Comparison of ENCODE assay signal across 35 cellular contexts in genomic region chr19:16125738-16126495, GRCh38. TPM values are rescaled to one million over a fixed set of nuclear protein-coding genes. Genes with fewer than 3 reads are reported as not detected.
DNase-seq lines count a peak whose midpoint lies in the region; ATAC-seq and TF ChIP-seq lines count a peak whose summit lies in the region.
"Had no signal": no experiment of that assay in that cellular context is flagged by ENCODE, and none has a peak within 500 bp of the region (broad histone marks: within the 10 kb centered on the region; RNA-seq: fewer than 3 reads in every experiment).

No MANE protein-coding gene starts in this region.

- H3K36me3 ChIP-seq in IMR-90 (ENCODE audit: control insufficient read depth, insufficient read depth, low read length) (peaks cover 82% of the 10 kb centered on the region), colonic mucosa (peaks cover 28% of the 10 kb centered on the region), neuronal stem cell (replicated peaks in 1 of 2; ENCODE audit: control insufficient read depth in 2 of 2, insufficient read depth in 2 of 2, low read length in 2 of 2) (peaks cover 72 to 99% of the 10 kb centered on the region in 2 donors), body of pancreas (replicated peaks in 1 of 2; ENCODE audit: insufficient read depth in 1 of 2, low read depth in 2 of 2) (peaks cover 4 to 55% of the 10 kb centered on the region in 2 donors)

- H3K27ac ChIP-seq in IMR-90 (ENCODE audit: insufficient read depth, low read length) (no peak overlapping the region), colonic mucosa (no peak overlapping the region), neuronal stem cell (replicated peaks; ENCODE audit: low read length) (no peak overlapping the region), body of pancreas (no peak overlapping the region)
- H3K27ac ChIP-seq: A549, SJSA1, tibial artery, WERI-Rb-1 had no signal

- H3K9me3 ChIP-seq in IMR-90 (ENCODE audit: control insufficient read depth, insufficient read depth, low read length) (no peaks in the 10 kb centered on the region), colonic mucosa (no peaks in the 10 kb centered on the region), neuronal stem cell (replicated peaks in 1 of 2; ENCODE audit: control insufficient read depth in 2 of 2, insufficient read depth in 1 of 2, low read depth in 1 of 2, low read length in 2 of 2) (peaks cover 0 to 1% of the 10 kb centered on the region in 2 donors), body of pancreas (no peaks in the 10 kb centered on the region)
- H3K9me3 ChIP-seq: A549, SJSA1, spleen, tibial artery had no signal

- no peak overlapping the region for H2AK9ac ChIP-seq in IMR-90 (replicated peaks; ENCODE audit: low read depth, low read length, poor library complexity)

- H3K4me3 ChIP-seq in IMR-90 (ENCODE audit: insufficient read depth, low read depth, low read length) (no peak overlapping the region), colonic mucosa (no peak overlapping the region), neuronal stem cell (ENCODE audit: low read length in 2 of 2) (no peak overlapping the region), body of pancreas (no peak overlapping the region)
- H3K4me3 ChIP-seq: A549, SJSA1, spleen, tibial artery had no signal

- H3K9ac ChIP-seq in IMR-90 (ENCODE audit: low read depth, low read length): no peak overlapping the region
- H3K9ac ChIP-seq in colonic mucosa (ENCODE audit: low read depth in 2 of 2, low read length in 2 of 2): peak overlapping the region in 1 of 2 donors; percentile 9
- no peak overlapping the region for H3K9ac ChIP-seq in neuronal stem cell (ENCODE audit: low read depth, low read length, poor library complexity)

- H3K4ac ChIP-seq in IMR-90 (ENCODE audit: low read depth, low read length) (no peak overlapping the region), neuronal stem cell (ENCODE audit: low read length) (no peak overlapping the region)

- WGBS in IMR-90 (ENCODE audit: extremely low coverage in 2 of 2, insufficient read length in 1 of 2), 2 experiments: 85% methylated on average over 4 of the region's 10 CpGs; no CpG with 5 or more reads in 1 of the 2 experiments
- WGBS in neuronal stem cell (ENCODE audit: extremely low coverage in 2 of 2, insufficient read length in 2 of 2, insufficient replicate concordance in 1 of 2), 2 donors: no CpG with 5 or more reads among the region's 10 CpGs
- WGBS in body of pancreas, 2 donors: 84 to 86% methylated on average over 6 to 9 of the region's 10 CpGs

- no peak overlapping the region for H2BK120ac ChIP-seq in IMR-90 (ENCODE audit: low read depth, low read length)
- H2BK120ac ChIP-seq in neuronal stem cell (ENCODE audit: low read depth, low read length): no peak overlapping the region

- H3K9me1 ChIP-seq in IMR-90 (ENCODE audit: insufficient read depth, low read length): no peaks in the 10 kb centered on the region

- no peak overlapping the region for H3K4me2 ChIP-seq in IMR-90 (ENCODE audit: low read depth, low read length)
- no peak overlapping the region for H3K4me2 ChIP-seq in neuronal stem cell (ENCODE audit: insufficient read depth, low read length, poor library complexity, severe bottlenecking)
- H3K4me2 ChIP-seq: A549 had no signal

- in situ Hi-C loops in IMR-90 (cut with MboI; ENCODE audit: low sequenced_read_pairs): no loop called here

- POLR2A ChIA-PET in IMR-90 (lab: Charles Lee; ENCODE audit: unreplicated experiment): no interaction called here

- no peak overlapping the region for H4K5ac ChIP-seq in IMR-90 (ENCODE audit: low read depth, low read length)

- H4K20me1 ChIP-seq in IMR-90 (ENCODE audit: insufficient read depth, low read length): no peaks in the 10 kb centered on the region; the same call in 1 of the 2 replicates

- H2AFZ ChIP-seq in IMR-90 (replicated peaks; ENCODE audit: low read length, poor library complexity) (no peak overlapping the region), neuronal stem cell (ENCODE audit: low read length) (no peak overlapping the region)

- H2BK12ac ChIP-seq in neuronal stem cell (ENCODE audit: low read length): no peak overlapping the region

- H2AK5ac ChIP-seq in IMR-90 (ENCODE audit: low read depth, low read length) (no peak overlapping the region), neuronal stem cell (ENCODE audit: low read depth, low read length) (no peak overlapping the region)

- H3K4me1 ChIP-seq in IMR-90 (ENCODE audit: control insufficient read depth, insufficient read depth, low read length): no peaks in the 10 kb centered on the region
- H3K4me1 ChIP-seq in colonic mucosa: no peaks in the 10 kb centered on the region
- no peaks in the 10 kb centered on the region for H3K4me1 ChIP-seq in neuronal stem cell (ENCODE audit: control insufficient read depth in 2 of 2, insufficient read depth in 1 of 2, low read depth in 1 of 2, low read length in 2 of 2)
- H3K4me1 ChIP-seq in body of pancreas: no peaks in the 10 kb centered on the region
- H3K4me1 ChIP-seq: A549, SJSA1, tibial artery had no signal

- TF ChIP-seq RAD21 in IMR-90 (IDR thresholded peaks at IDR 0.05; ENCODE audit: low read length): no peak

- no TSS peak for BruUV-seq in IMR-90 (replicated peaks; lab: Mats Ljungman, UMichigan)

- H3K18ac ChIP-seq in IMR-90 (ENCODE audit: low read depth, low read length): no peak overlapping the region
- H3K18ac ChIP-seq in neuronal stem cell (ENCODE audit: low read length): no peak overlapping the region

- no peak overlapping the region for H3K14ac ChIP-seq in IMR-90 (replicated peaks; ENCODE audit: low read depth, low read length)
- peak overlapping the region; percentile 90 for H3K14ac ChIP-seq in neuronal stem cell (ENCODE audit: low read length)

- H2BK15ac ChIP-seq in IMR-90 (ENCODE audit: low read depth, low read length) (no peak overlapping the region), neuronal stem cell (ENCODE audit: low read length) (no peak overlapping the region)

- H2BK5ac ChIP-seq in IMR-90 (ENCODE audit: low read depth, low read length, poor library complexity, severe bottlenecking) (no peak overlapping the region), neuronal stem cell (ENCODE audit: low read length) (peak overlapping the region; percentile 11)

- no peak overlapping the region for H2BK20ac ChIP-seq in IMR-90 (ENCODE audit: low read depth, low read length)

- peak; percentile 50 for DNase-seq in AG08396 (ENCODE audit: low spot score)
- no peak for DNase-seq in IMR-90
- DNase-seq in colonic mucosa: peak; percentile 47
- DNase-seq in neuronal stem cell (ENCODE audit: low spot score): no peak
- DNase-seq in HUDEP-2 (lab: John Stamatoyannopoulos, UW; ENCODE audit: unreplicated experiment in 76 of 76): no peak
- DNase-seq in body of pancreas: no peak
- no peak for DNase-seq in EL
- no peak for DNase-seq in NCI-H1092 treated with DMSO at 0.1 percent for 48 hours (lab: John Stamatoyannopoulos, UW)
- DNase-seq: activated CD4-positive, alpha-beta T cell treated with anti-CD3 and anti-CD28 coated beads for 48 hours; activated CD8-positive, alpha-beta memory T cell treated with anti-CD3 and anti-CD28 coated beads for 24 hours; activated T-cell treated with anti-CD3 and anti-CD28 coated beads, Interleukin-2, amount 50 U/mL, for 4 hours; AML-193; CD8-positive, alpha-beta T cell; effector CD4-positive, alpha-beta T cell; H9; hypothalamus; immature natural killer cell; left cardiac atrium; mammary epithelial cell; NCI-H1694; NCI-H446; NCI-H748 treated with DMSO at 0.1 percent for 48 hours; nephron progenitor cell; right cardiac atrium; spleen; stimulated activated CD4-positive, alpha-beta T cell treated with anti-CD3 and anti-CD28 coated beads, Interleukin-2, amount 100 ng/mL, for 24 hours; tibial artery; WERI-Rb-1 had no signal

- H3K27me3 ChIP-seq in IMR-90 (ENCODE audit: control insufficient read depth, insufficient read depth, low read length): no peaks in the 10 kb centered on the region
- H3K27me3 ChIP-seq in colonic mucosa: no peaks in the 10 kb centered on the region
- H3K27me3 ChIP-seq in neuronal stem cell (ENCODE audit: control insufficient read depth in 3 of 3, insufficient read depth in 3 of 3, low read depth in 1 of 3, low read length in 3 of 3): no peaks in the 10 kb centered on the region
- no peaks in the 10 kb centered on the region for H3K27me3 ChIP-seq in body of pancreas
- H3K27me3 ChIP-seq: SJSA1, spleen, tibial artery had no signal

- intact Hi-C loops in IMR-90 (cut with micrococcal nuclease): no loop called here
- intact Hi-C loops in colonic mucosa (cut with DNase I): no loop called here
- intact Hi-C loops in body of pancreas (cut with DNase I): no loop called here

- no peak overlapping the region for H4K8ac ChIP-seq in IMR-90 (ENCODE audit: low read depth in 2 of 2, low read length in 2 of 2)
- no peak overlapping the region for H4K8ac ChIP-seq in neuronal stem cell (ENCODE audit: low read depth, low read length)

- TF ChIP-seq CTCF in IMR-90 (conservative IDR thresholded peaks at IDR 0.05; ENCODE audit: low read depth, low read length) (no peak), colonic mucosa (IDR thresholded peaks at IDR 0.05) (no peak), body of pancreas (IDR thresholded peaks at IDR 0.05) (no peak)

- no peak overlapping the region for H3K23ac ChIP-seq in IMR-90 (ENCODE audit: low read depth, low read length)
- no peak overlapping the region for H3K23ac ChIP-seq in neuronal stem cell (ENCODE audit: low read depth, low read length, poor library complexity)

- TF ChIP-seq POLR2A in IMR-90 (IDR thresholded peaks at IDR 0.05; ENCODE audit: low read depth, low read length): no peak
- TF ChIP-seq POLR2A in body of pancreas (IDR thresholded peaks at IDR 0.05): no peak

- CTCF ChIA-PET in IMR-90 (lab: Yijun Ruan, JAX): no interaction called here

- H3K79me1 ChIP-seq in IMR-90 (ENCODE audit: low read depth in 1 of 2, low read length in 2 of 2) (peaks cover 5 to 20% of the 10 kb centered on the region in 2 experiments; a peak in 3 of 4 replicates), neuronal stem cell (ENCODE audit: low read depth, low read length) (peaks cover 3% of the 10 kb centered on the region)

- H4K91ac ChIP-seq in IMR-90 (ENCODE audit: insufficient read depth, low read depth, low read length): no peak overlapping the region
- H4K91ac ChIP-seq in neuronal stem cell (ENCODE audit: low read depth, low read length, poor library complexity): no peak overlapping the region

- dilution Hi-C loops in IMR-90 (cut with HindIII; ENCODE audit: low sequenced_read_pairs, unreplicated experiment): no loop called here

- H3K56ac ChIP-seq in IMR-90 (ENCODE audit: extremely low read depth, insufficient read depth, low read length): no peak overlapping the region

- ATAC-seq in IMR-90 (ENCODE audit: low read depth) (peak; percentile 24; the same call in 1 of the 2 replicates), body of pancreas (no peak)
- ATAC-seq: A549; activated T-cell treated with anti-CD3 and anti-CD28 coated beads, Interleukin-2, amount 50 U/mL, for 4 hours; CD8-positive, alpha-beta T cell; left cardiac atrium; right cardiac atrium had no signal

RNA-seq across cellular contexts. Expression of gene RAB8A, which starts 14.2 kb away (rescaled TPM):
- total RNA-seq in IMR-90 (2012; rRNA removed) (135 and 158 TPM in 2 replicates), colonic mucosa (100 to 1,000 TPM; 127 to 145 TPM), body of pancreas (10 to 100 TPM; 15.5 to 32.2 TPM)
- 61.8 and 64.5 TPM in 2 replicates for polyA plus RNA-seq in IMR-90 (2012; rRNA removed)
- polyA plus RNA-seq in IMR-90 (2012; cell fraction: cytosol; rRNA removed): 33.9 and 47.1 TPM in 2 replicates
- polyA plus RNA-seq in IMR-90 (2012; cell fraction: nucleus; rRNA removed; ENCODE audit: low replicate concordance): 24.8 and 40.7 TPM in 2 replicates
- 43.0 TPM for polyA plus RNA-seq in neuronal stem cell (2013, experiment 1 of 2)
- 44.3 TPM for polyA plus RNA-seq in neuronal stem cell (2013, experiment 2 of 2)

RNA-seq across cellular contexts. Expression of gene HSH2D, which starts 17.6 kb away (rescaled TPM):
- total RNA-seq in IMR-90 (2012; rRNA removed): not detected in 2 replicates
- not detected in 2 replicates for polyA plus RNA-seq in IMR-90 (2012; rRNA removed)
- polyA plus RNA-seq in IMR-90 (2012; cell fraction: cytosol; rRNA removed): not detected in 2 replicates
- not detected in 2 replicates for polyA plus RNA-seq in IMR-90 (2012; cell fraction: nucleus; rRNA removed; ENCODE audit: low replicate concordance)
- total RNA-seq in colonic mucosa: 10 to 100 TPM; 13.5 to 14.0 TPM
- 0.01 TPM for polyA plus RNA-seq in neuronal stem cell (2013, experiment 1 of 2)
- polyA plus RNA-seq in neuronal stem cell (2013, experiment 2 of 2): 0.04 TPM
- 1 to 10 TPM; 3.6 to 9.6 TPM for total RNA-seq in body of pancreas
- total RNA-seq: chondrocyte, Daoy, glomerular endothelial cell, RPMI7951, SJSA1 had no signal

RNA-seq across cellular contexts. Expression of gene CIB3, which starts 47.4 kb away (rescaled TPM):
- total RNA-seq in IMR-90 (2012; rRNA removed) (not detected in 2 replicates), colonic mucosa (not detected), body of pancreas (not detected)
- not detected in 2 replicates for polyA plus RNA-seq in IMR-90 (2012; rRNA removed)
- not detected in 2 replicates for polyA plus RNA-seq in IMR-90 (2012; cell fraction: cytosol; rRNA removed)
- not detected in 2 replicates for polyA plus RNA-seq in IMR-90 (2012; cell fraction: nucleus; rRNA removed; ENCODE audit: low replicate concordance)
- not detected for polyA plus RNA-seq in neuronal stem cell (2013, experiment 1 of 2)
- not detected for polyA plus RNA-seq in neuronal stem cell (2013, experiment 2 of 2)
- total RNA-seq: activated T-cell treated with anti-CD3 and anti-CD28 coated beads, Interleukin-2, amount 50 U/mL, for 4 hours; CD8-positive, alpha-beta T cell; chondrocyte; Daoy; glomerular endothelial cell; H9; left cardiac atrium; mammary epithelial cell; mucosa of gallbladder; right cardiac atrium; RPMI7951; SJSA1; spleen had no signal
- polyA plus RNA-seq: A549, immature natural killer cell, mammary epithelial cell, right cardiac atrium had no signal

RNA-seq across cellular contexts. Expression of gene TPM4, which starts 49.6 kb away (rescaled TPM):
- total RNA-seq in IMR-90 (2012; rRNA removed) (1,075 and 1,562 TPM in 2 replicates), colonic mucosa (100 to 1,000 TPM; 261 to 388 TPM), body of pancreas (100 to 1,000 TPM; 162 to 171 TPM)
- polyA plus RNA-seq in IMR-90 (2012; rRNA removed): 1,160 and 1,218 TPM in 2 replicates
- 1,916 and 2,081 TPM in 2 replicates for polyA plus RNA-seq in IMR-90 (2012; cell fraction: cytosol; rRNA removed)
- polyA plus RNA-seq in IMR-90 (2012; cell fraction: nucleus; rRNA removed; ENCODE audit: low replicate concordance): 535 and 1,052 TPM in 2 replicates
- polyA plus RNA-seq in neuronal stem cell (2013, experiment 1 of 2): 413 TPM
- polyA plus RNA-seq in neuronal stem cell (2013, experiment 2 of 2): 408 TPM

RNA-seq across cellular contexts. Expression of gene FAM32A, which starts 59.3 kb away (rescaled TPM):
- total RNA-seq in IMR-90 (2012; rRNA removed): 99.2 and 99.5 TPM in 2 replicates
- 127 and 130 TPM in 2 replicates for polyA plus RNA-seq in IMR-90 (2012; rRNA removed)
- 90.2 and 102 TPM in 2 replicates for polyA plus RNA-seq in IMR-90 (2012; cell fraction: cytosol; rRNA removed)
- 46.1 and 82.1 TPM in 2 replicates for polyA plus RNA-seq in IMR-90 (2012; cell fraction: nucleus; rRNA removed; ENCODE audit: low replicate concordance)
- 10 to 100 TPM; 76.9 to 78.3 TPM for total RNA-seq in colonic mucosa
- 87.0 TPM for polyA plus RNA-seq in neuronal stem cell (2013, experiment 1 of 2)
- 83.2 TPM for polyA plus RNA-seq in neuronal stem cell (2013, experiment 2 of 2)
- total RNA-seq in body of pancreas: 10 to 100 TPM; 29.6 to 44.5 TPM

Comparison
In these comparisons a context has a peak if more than half of its experiments do, and no peak if none do; other contexts are left out.
1. DNase-seq: peak in AG08396 (single experiment) and colonic mucosa (single experiment); none in IMR-90 (single experiment), neuronal stem cell (single experiment), HUDEP-2 (0 of 76), body of pancreas (0 of 4), EL (single experiment) and NCI-H1092 treated with DMSO at 0.1 percent for 48 hours (single experiment).